1 cellular context compared by ENCODE assay signal in the genomic region with DNA sequence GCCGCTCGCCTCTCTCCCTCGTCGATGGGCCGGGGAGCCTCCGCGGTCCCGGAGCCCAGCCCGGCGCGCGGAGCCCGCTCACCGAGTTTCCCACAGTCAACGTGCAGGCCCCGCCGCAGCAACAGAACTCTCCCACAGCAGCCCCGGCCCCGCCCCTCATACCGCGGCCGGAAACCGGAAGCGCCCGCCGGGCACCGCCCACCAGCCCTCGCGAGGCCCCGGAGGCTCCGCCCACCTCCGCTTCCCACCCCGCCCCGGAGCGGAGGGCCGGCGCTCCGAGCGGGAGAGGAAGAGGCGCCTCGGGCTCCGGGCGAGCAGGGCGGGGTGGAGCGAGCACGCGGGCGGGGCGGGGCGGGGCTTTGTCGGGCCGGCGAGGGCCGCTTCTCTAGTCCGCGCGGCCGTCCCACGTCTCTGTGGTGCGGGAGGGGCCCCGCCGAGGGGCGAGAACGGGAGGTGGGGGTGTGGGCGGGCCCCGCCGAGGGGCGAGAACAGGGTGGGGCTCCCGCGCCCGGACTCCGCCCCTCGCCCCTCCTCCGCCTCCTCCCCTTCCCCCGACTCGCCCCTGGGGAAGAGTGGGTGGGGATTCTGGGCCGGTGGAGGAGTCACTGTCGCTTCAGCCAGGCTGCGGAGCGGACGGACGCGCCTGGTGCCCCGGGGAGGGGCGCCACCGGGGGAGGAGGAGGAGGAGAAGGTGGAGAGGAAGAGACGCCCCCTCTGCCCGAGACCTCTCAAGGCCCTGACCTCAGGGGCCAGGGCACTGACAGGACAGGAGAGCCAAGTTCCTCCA.
TF ChIP-seq lines count a peak whose summit lies in the region.

A gene (plus strand): TSS at position 605 of the 787 bp plus-strand sequence. CDS start 411 bp downstream, outside the sequence.
A gene (minus strand): TSS at position 136 of the 787 bp plus-strand sequence. CDS start 1,143 bp downstream, outside the sequence.

TF ChIP-seq in K562, 482 proteins besides CTCF, POLR2A, EP300 and RAD21 (continued from another document and continues in another):
- 0 out of 2 replicates have a peak, but pooled peaks have one; percentile 17 for TF ChIP-seq JUND (IDR thresholded peaks at IDR 0.05; ENCODE audit: borderline replicate concordance, low read depth, low read length)
- TF ChIP-seq JUND (tag; IDR thresholded peaks at IDR 0.05; ENCODE audit: borderline replicate concordance, low read depth, low read length): no peak
- TF ChIP-seq ZNF408 (CRISPR knock-in tag; IDR thresholded peaks at IDR 0.05; ENCODE audit: low read depth): no peak
- TF ChIP-seq, protein P1, sequence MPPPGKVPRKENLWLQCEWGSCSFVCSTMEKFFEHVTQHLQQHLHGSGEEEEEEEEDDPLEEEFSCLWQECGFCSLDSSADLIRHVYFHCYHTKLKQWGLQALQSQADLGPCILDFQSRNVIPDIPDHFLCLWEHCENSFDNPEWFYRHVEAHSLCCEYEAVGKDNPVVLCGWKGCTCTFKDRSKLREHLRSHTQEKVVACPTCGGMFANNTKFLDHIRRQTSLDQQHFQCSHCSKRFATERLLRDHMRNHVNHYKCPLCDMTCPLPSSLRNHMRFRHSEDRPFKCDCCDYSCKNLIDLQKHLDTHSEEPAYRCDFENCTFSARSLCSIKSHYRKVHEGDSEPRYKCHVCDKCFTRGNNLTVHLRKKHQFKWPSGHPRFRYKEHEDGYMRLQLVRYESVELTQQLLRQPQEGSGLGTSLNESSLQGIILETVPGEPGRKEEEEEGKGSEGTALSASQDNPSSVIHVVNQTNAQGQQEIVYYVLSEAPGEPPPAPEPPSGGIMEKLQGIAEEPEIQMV (tag; conservative IDR thresholded peaks at IDR 0.05; ENCODE audit: low read depth): no peak
- no peak for TF ChIP-seq ZNF12 (CRISPR knock-in tag; IDR thresholded peaks at IDR 0.05)
- TF ChIP-seq SETDB1 (IDR thresholded peaks at IDR 0.05; ENCODE audit: low read length): no peak
- TF ChIP-seq MXI1 (IDR thresholded peaks at IDR 0.05; ENCODE audit: low read depth, low read length): 0 out of 2 replicates have a peak, but pooled peaks have one; percentile 31
- TF ChIP-seq TBP (optimal IDR thresholded peaks at IDR 0.05; ENCODE audit: low read depth, low read length): peak; percentile 69
- TF ChIP-seq CXXC5 (CRISPR knock-in tag; IDR thresholded peaks at IDR 0.05): peak; percentile 20
- TF ChIP-seq MEIS2 (IDR thresholded peaks at IDR 0.05; ENCODE audit: partially characterized antibody): no peak
- no peak for TF ChIP-seq CHD4 (IDR thresholded peaks at IDR 0.05; ENCODE audit: insufficient read depth, insufficient replicate concordance, low read depth, low read length, poor library complexity, severe bottlenecking)
- TF ChIP-seq ESRRA (IDR thresholded peaks at IDR 0.05; ENCODE audit: borderline replicate concordance, low read depth): no peak
- TF ChIP-seq HDAC6 (IDR thresholded peaks at IDR 0.05; ENCODE audit: low read depth, low read length): no peak
- TF ChIP-seq ZNF830 (CRISPR knock-in tag; IDR thresholded peaks at IDR 0.05): no peak
- TF ChIP-seq, protein P2, sequence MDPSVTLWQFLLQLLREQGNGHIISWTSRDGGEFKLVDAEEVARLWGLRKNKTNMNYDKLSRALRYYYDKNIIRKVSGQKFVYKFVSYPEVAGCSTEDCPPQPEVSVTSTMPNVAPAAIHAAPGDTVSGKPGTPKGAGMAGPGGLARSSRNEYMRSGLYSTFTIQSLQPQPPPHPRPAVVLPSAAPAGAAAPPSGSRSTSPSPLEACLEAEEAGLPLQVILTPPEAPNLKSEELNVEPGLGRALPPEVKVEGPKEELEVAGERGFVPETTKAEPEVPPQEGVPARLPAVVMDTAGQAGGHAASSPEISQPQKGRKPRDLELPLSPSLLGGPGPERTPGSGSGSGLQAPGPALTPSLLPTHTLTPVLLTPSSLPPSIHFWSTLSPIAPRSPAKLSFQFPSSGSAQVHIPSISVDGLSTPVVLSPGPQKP (CRISPR knock-in tag; IDR thresholded peaks at IDR 0.05): no peak
- TF ChIP-seq KAT7 (CRISPR knock-in tag; IDR thresholded peaks at IDR 0.05; ENCODE audit: borderline replicate concordance): no peak
- no peak for TF ChIP-seq ZNF165 (CRISPR knock-in tag; IDR thresholded peaks at IDR 0.05; ENCODE audit: borderline replicate concordance)
- TF ChIP-seq, protein P3, sequence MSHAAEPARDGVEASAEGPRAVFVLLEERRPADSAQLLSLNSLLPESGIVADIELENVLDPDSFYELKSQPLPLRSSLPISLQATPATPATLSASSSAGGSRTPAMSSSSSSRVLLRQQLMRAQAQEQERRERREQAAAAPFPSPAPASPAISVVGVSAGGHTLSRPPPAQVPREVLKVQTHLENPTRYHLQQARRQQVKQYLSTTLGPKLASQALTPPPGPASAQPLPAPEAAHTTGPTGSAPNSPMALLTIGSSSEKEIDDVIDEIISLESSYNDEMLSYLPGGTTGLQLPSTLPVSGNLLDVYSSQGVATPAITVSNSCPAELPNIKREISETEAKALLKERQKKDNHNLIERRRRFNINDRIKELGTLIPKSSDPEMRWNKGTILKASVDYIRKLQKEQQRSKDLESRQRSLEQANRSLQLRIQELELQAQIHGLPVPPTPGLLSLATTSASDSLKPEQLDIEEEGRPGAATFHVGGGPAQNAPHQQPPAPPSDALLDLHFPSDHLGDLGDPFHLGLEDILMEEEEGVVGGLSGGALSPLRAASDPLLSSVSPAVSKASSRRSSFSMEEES (CRISPR knock-in tag; IDR thresholded peaks at IDR 0.05): no peak
- TF ChIP-seq ZNF274 (IDR thresholded peaks at IDR 0.05; ENCODE audit: borderline replicate concordance, low read depth, low read length): no peak
- TF ChIP-seq, protein P4, sequence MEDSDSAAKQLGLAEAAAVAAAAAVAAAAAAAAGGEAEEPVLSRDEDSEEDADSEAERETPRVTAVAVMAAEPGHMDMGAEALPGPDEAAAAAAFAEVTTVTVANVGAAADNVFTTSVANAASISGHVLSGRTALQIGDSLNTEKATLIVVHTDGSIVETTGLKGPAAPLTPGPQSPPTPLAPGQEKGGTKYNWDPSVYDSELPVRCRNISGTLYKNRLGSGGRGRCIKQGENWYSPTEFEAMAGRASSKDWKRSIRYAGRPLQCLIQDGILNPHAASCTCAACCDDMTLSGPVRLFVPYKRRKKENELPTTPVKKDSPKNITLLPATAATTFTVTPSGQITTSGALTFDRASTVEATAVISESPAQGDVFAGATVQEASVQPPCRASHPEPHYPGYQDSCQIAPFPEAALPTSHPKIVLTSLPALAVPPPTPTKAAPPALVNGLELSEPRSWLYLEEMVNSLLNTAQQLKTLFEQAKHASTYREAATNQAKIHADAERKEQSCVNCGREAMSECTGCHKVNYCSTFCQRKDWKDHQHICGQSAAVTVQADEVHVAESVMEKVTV (CRISPR knock-in tag; IDR thresholded peaks at IDR 0.05): no peak
- TF ChIP-seq FOXM1 (IDR thresholded peaks at IDR 0.05; ENCODE audit: low read depth): no peak
- no peak for TF ChIP-seq FOXM1 (CRISPR knock-in tag; IDR thresholded peaks at IDR 0.05; ENCODE audit: low read depth)
- TF ChIP-seq GATAD2A (IDR thresholded peaks at IDR 0.05): no peak
- TF ChIP-seq, protein P5, sequence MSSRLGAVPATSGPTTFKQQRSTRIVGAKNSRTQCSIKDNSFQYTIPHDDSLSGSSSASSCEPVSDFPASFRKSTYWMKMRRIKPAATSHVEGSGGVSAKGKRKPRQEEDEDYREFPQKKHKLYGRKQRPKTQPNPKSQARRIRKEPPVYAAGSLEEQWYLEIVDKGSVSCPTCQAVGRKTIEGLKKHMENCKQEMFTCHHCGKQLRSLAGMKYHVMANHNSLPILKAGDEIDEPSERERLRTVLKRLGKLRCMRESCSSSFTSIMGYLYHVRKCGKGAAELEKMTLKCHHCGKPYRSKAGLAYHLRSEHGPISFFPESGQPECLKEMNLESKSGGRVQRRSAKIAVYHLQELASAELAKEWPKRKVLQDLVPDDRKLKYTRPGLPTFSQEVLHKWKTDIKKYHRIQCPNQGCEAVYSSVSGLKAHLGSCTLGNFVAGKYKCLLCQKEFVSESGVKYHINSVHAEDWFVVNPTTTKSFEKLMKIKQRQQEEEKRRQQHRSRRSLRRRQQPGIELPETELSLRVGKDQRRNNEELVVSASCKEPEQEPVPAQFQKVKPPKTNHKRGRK (tag; IDR thresholded peaks at IDR 0.05): no peak
- TF ChIP-seq, protein P6, sequence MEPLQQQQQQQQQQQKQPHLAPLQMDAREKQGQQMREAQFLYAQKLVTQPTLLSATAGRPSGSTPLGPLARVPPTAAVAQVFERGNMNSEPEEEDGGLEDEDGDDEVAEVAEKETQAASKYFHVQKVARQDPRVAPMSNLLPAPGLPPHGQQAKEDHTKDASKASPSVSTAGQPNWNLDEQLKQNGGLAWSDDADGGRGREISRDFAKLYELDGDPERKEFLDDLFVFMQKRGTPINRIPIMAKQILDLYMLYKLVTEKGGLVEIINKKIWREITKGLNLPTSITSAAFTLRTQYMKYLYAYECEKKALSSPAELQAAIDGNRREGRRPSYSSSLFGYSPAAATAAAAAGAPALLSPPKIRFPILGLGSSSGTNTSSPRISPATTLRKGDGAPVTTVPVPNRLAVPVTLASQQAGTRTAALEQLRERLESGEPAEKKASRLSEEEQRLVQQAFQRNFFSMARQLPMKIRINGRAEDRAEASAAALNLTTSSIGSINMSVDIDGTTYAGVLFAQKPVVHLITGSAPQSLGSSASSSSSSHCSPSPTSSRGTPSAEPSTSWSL (CRISPR knock-in tag; IDR thresholded peaks at IDR 0.05; ENCODE audit: borderline replicate concordance): no peak
- TF ChIP-seq RFX1 (IDR thresholded peaks at IDR 0.05): no peak
- TF ChIP-seq, protein P7, sequence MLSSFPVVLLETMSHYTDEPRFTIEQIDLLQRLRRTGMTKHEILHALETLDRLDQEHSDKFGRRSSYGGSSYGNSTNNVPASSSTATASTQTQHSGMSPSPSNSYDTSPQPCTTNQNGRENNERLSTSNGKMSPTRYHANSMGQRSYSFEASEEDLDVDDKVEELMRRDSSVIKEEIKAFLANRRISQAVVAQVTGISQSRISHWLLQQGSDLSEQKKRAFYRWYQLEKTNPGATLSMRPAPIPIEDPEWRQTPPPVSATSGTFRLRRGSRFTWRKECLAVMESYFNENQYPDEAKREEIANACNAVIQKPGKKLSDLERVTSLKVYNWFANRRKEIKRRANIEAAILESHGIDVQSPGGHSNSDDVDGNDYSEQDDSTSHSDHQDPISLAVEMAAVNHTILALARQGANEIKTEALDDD (IDR thresholded peaks at IDR 0.05): no peak
- TF ChIP-seq ZNF785 (CRISPR knock-in tag; IDR thresholded peaks at IDR 0.05): no peak
- TF ChIP-seq, protein P8, sequence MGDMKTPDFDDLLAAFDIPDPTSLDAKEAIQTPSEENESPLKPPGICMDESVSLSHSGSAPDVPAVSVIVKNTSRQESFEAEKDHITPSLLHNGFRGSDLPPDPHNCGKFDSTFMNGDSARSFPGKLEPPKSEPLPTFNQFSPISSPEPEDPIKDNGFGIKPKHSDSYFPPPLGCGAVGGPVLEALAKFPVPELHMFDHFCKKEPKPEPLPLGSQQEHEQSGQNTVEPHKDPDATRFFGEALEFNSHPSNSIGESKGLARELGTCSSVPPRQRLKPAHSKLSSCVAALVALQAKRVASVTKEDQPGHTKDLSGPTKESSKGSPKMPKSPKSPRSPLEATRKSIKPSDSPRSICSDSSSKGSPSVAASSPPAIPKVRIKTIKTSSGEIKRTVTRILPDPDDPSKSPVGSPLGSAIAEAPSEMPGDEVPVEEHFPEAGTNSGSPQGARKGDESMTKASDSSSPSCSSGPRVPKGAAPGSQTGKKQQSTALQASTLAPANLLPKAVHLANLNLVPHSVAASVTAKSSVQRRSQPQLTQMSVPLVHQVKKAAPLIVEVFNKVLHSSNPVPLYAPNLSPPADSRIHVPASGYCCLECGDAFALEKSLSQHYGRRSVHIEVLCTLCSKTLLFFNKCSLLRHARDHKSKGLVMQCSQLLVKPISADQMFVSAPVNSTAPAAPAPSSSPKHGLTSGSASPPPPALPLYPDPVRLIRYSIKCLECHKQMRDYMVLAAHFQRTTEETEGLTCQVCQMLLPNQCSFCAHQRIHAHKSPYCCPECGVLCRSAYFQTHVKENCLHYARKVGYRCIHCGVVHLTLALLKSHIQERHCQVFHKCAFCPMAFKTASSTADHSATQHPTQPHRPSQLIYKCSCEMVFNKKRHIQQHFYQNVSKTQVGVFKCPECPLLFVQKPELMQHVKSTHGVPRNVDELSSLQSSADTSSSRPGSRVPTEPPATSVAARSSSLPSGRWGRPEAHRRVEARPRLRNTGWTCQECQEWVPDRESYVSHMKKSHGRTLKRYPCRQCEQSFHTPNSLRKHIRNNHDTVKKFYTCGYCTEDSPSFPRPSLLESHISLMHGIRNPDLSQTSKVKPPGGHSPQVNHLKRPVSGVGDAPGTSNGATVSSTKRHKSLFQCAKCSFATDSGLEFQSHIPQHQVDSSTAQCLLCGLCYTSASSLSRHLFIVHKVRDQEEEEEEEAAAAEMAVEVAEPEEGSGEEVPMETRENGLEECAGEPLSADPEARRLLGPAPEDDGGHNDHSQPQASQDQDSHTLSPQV (IDR thresholded peaks at IDR 0.05): no peak
- no peak for TF ChIP-seq NCOR1 (IDR thresholded peaks at IDR 0.05)
- TF ChIP-seq, protein P9, sequence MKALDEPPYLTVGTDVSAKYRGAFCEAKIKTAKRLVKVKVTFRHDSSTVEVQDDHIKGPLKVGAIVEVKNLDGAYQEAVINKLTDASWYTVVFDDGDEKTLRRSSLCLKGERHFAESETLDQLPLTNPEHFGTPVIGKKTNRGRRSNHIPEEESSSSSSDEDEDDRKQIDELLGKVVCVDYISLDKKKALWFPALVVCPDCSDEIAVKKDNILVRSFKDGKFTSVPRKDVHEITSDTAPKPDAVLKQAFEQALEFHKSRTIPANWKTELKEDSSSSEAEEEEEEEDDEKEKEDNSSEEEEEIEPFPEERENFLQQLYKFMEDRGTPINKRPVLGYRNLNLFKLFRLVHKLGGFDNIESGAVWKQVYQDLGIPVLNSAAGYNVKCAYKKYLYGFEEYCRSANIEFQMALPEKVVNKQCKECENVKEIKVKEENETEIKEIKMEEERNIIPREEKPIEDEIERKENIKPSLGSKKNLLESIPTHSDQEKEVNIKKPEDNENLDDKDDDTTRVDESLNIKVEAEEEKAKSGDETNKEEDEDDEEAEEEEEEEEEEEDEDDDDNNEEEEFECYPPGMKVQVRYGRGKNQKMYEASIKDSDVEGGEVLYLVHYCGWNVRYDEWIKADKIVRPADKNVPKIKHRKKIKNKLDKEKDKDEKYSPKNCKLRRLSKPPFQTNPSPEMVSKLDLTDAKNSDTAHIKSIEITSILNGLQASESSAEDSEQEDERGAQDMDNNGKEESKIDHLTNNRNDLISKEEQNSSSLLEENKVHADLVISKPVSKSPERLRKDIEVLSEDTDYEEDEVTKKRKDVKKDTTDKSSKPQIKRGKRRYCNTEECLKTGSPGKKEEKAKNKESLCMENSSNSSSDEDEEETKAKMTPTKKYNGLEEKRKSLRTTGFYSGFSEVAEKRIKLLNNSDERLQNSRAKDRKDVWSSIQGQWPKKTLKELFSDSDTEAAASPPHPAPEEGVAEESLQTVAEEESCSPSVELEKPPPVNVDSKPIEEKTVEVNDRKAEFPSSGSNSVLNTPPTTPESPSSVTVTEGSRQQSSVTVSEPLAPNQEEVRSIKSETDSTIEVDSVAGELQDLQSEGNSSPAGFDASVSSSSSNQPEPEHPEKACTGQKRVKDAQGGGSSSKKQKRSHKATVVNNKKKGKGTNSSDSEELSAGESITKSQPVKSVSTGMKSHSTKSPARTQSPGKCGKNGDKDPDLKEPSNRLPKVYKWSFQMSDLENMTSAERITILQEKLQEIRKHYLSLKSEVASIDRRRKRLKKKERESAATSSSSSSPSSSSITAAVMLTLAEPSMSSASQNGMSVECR (CRISPR knock-in tag; IDR thresholded peaks at IDR 0.05): 0 out of 2 replicates have a peak, but pooled peaks have one; percentile 1
- TF ChIP-seq TCF7 (IDR thresholded peaks at IDR 0.05; ENCODE audit: borderline replicate concordance): no peak
- no peak for TF ChIP-seq ARNT (IDR thresholded peaks at IDR 0.05)
- no peak for TF ChIP-seq FIP1L1 (IDR thresholded peaks at IDR 0.05; ENCODE audit: low read depth, low read length, poor library complexity, severe bottlenecking)
